Comparison of ENCODE assay signal across 13 cellular contexts in the genomic region with DNA sequence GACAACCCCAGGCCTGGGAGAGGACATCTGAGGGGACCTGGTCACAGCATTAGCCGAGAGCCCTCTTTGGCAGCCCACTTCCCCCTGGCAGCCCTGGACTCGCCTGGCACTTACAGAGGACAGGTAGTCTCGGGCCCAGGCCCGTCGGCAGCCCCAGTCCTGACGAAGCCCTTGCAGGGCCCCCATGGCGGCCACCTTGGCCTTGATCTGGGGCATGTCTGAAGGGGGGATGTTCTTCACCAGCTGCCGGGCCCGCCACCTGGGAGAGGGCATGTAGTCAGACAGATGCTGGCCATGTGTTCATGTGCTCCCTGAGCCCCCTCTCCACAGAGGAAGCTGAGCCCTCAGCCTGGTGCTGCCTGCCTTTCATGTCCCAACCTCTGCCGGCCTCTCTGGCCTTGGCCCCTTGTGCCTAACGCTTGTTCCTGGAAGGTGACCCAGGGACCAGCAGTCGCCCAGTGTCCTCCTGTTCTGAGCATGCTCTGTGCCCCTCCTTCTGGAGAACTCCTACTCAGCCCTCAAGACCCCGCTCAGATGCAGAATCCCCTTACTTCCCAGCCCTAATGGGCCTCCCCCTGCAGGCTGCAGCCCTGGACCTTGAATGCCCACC. TPM values are rescaled to one million over a fixed set of nuclear protein-coding genes. Genes with fewer than 3 reads are reported as not detected.
DNase-seq lines count a peak whose midpoint lies in the region; ATAC-seq, FAIRE-seq and TF ChIP-seq lines count a peak whose summit lies in the region.
"Had no signal": no experiment of that assay in that cellular context is flagged by ENCODE, and none has a peak within 500 bp of the region (broad histone marks: within the 10 kb centered on the region; RNA-seq: fewer than 3 reads in every experiment).

No MANE protein-coding gene starts in this region.

- no peak overlapping the region for H3K4me3 ChIP-seq in kidney (ENCODE audit: low read length in 2 of 2)
- no peak overlapping the region for H3K4me3 ChIP-seq in pancreas
- H3K4me3 ChIP-seq in mucosa of descending colon, result no peak overlapping the region
- H3K4me3 ChIP-seq: uterus had no signal

- no peak overlapping the region for H3K27ac Mint-ChIP-seq in type B pancreatic cell
- H3K27ac Mint-ChIP-seq: activated B cell treated with CpG ODN at 0.5 μM for 24 hours had no signal

- DNase-seq in left cardiac atrium (peak; percentile 20), Right ventricle myocardium superior (no peak), kidney (peak; percentile 67), type B pancreatic cell (ENCODE audit: extremely low spot score, unreplicated experiment) (peak; percentile 68), pancreas (no peak), mucosa of descending colon (no peak)
- DNase-seq: activated B cell treated with CpG ODN at 0.5 μM for 24 hours; NCI-H1930; PC-3; stimulated activated naive CD4-positive, alpha-beta T cell treated with Interleukin-2 at 50 U/mL for 16 hours; uterus had no signal

- H3K27me3 ChIP-seq in pancreas, result peaks cover 0 to 5% (median 0%) of the 10 kb centered on the region in 4 donors

- no peak overlapping the region for H3K4me3 Mint-ChIP-seq in type B pancreatic cell
- H3K4me3 Mint-ChIP-seq: activated B cell treated with CpG ODN at 0.5 μM for 24 hours had no signal

- 88 to 97% methylated on average over 8 to 13 of the region's 13 CpGs for WGBS in pancreas, 2 donors

- H3K27ac ChIP-seq in VCaP (no peak overlapping the region), kidney (ENCODE audit: low read depth in 2 of 2, low read length in 2 of 2) (no peak overlapping the region), pancreas (no peak overlapping the region)
- H3K27ac ChIP-seq: uterus had no signal

- no peak overlapping the region for H3K9ac ChIP-seq in kidney (ENCODE audit: low read length in 2 of 2)

- H3K4me1 ChIP-seq in kidney (ENCODE audit: control insufficient read depth in 1 of 2, insufficient read depth in 1 of 2, low read depth in 1 of 2, low read length in 2 of 2) (peaks cover 0 to 4% of the 10 kb centered on the region in 2 donors), pancreas (peaks cover 0 to 6% (median 0%) of the 10 kb centered on the region in 3 donors), mucosa of descending colon (ENCODE audit: low read depth) (peaks cover 12% of the 10 kb centered on the region)

- H3K36me3 ChIP-seq in kidney (ENCODE audit: control insufficient read depth in 1 of 2, insufficient read depth in 2 of 2, low read length in 2 of 2), result no peaks in the 10 kb centered on the region
- H3K36me3 ChIP-seq in pancreas, result no peaks in the 10 kb centered on the region
- H3K36me3 ChIP-seq in mucosa of descending colon (ENCODE audit: low read depth), result no peaks in the 10 kb centered on the region
- H3K36me3 ChIP-seq: uterus had no signal

- no peaks in the 10 kb centered on the region for H3K4me1 Mint-ChIP-seq in type B pancreatic cell (ENCODE audit: unreplicated experiment)

- no peak for FAIRE-seq in kidney (lab: Jason Lieb, UNC)
- no peak for FAIRE-seq in pancreas (lab: Jason Lieb, UNC)

- no peaks in the 10 kb centered on the region for H3K9me3 Mint-ChIP-seq in type B pancreatic cell
- H3K9me3 Mint-ChIP-seq: activated B cell treated with CpG ODN at 0.5 μM for 24 hours had no signal

- ATAC-seq in left cardiac atrium (no peak), Right ventricle myocardium superior (ENCODE audit: poor library complexity) (no peak), pancreas (no peak), mucosa of descending colon (no peak), HG02852 (IDR thresholded peaks at IDR 0.05; ENCODE audit: unreplicated experiment) (no peak)

- TF ChIP-seq CTCF in VCaP (conservative IDR thresholded peaks at IDR 0.05) (0 out of 2 replicates have a peak, but pooled peaks have one; percentile 11), kidney (IDR thresholded peaks at IDR 0.05; ENCODE audit: borderline replicate concordance, extremely low read depth, insufficient read depth) (no peak), type B pancreatic cell (conservative IDR thresholded peaks at IDR 0.05) (no peak), pancreas (IDR thresholded peaks at IDR 0.05) (no peak), mucosa of descending colon (IDR thresholded peaks at IDR 0.05) (no peak)

- H3K9me3 ChIP-seq in kidney (ENCODE audit: control insufficient read depth in 1 of 2, low read length in 2 of 2) (no peaks in the 10 kb centered on the region), pancreas (no peaks in the 10 kb centered on the region), mucosa of descending colon (no peaks in the 10 kb centered on the region)
- H3K9me3 ChIP-seq: uterus had no signal

- H3K36me3 Mint-ChIP-seq in type B pancreatic cell, result no peaks in the 10 kb centered on the region

- peaks cover 11% of the 10 kb centered on the region for H3K27me3 Mint-ChIP-seq in type B pancreatic cell
- H3K27me3 Mint-ChIP-seq: activated B cell treated with CpG ODN at 0.5 μM for 24 hours had no signal

- intact Hi-C loops in left cardiac atrium (cut with DNase I) (no loop called here), Right ventricle myocardium superior (cut with DNase I) (loop anchor here (5.0 kb wide), 1 partner anchor 157 kb away; no protein-coding TSS in a partner anchor), kidney (cut with DNase I) (no loop called here), pancreas (cut with DNase I) (no loop called here), mucosa of descending colon (cut with DNase I, micrococcal nuclease) (no loop called here)

RNA-seq across cellular contexts. Expression of a gene that starts 13.9 kb away (rescaled TPM):
- 1 to 10 TPM; 3.1 to 3.5 TPM for total RNA-seq in left cardiac atrium
- 0.97 TPM for total RNA-seq in Right ventricle myocardium superior
- 14.3 TPM for total RNA-seq in kidney
- 0.60 TPM for polyA plus RNA-seq in kidney (ENCODE audit: insufficient read depth, low read depth, low replicate concordance)
- 0.52 and 0.53 TPM in 2 replicates for total RNA-seq in type B pancreatic cell (ENCODE audit: low replicate concordance)
- total RNA-seq in pancreas, result 1 to 10 TPM in 4 of 6 donors, under 1 TPM in 2; 0.28 to 3.1 (median 1.1) TPM
- 1 to 10 TPM; 1.1 to 1.5 TPM for polyA plus RNA-seq in pancreas
- total RNA-seq in mucosa of descending colon, result 1 to 10 TPM; 3.8 to 6.9 (median 3.9) TPM

RNA-seq across cellular contexts. Expression of a gene that starts 35.1 kb away (rescaled TPM):
- total RNA-seq in left cardiac atrium (10 to 100 TPM; 33.5 to 36.5 TPM), Right ventricle myocardium superior (30.3 TPM), kidney (35.0 TPM), type B pancreatic cell (ENCODE audit: low replicate concordance) (29.8 and 33.8 TPM in 2 replicates), pancreas (10 to 100 TPM; 13.4 to 19.5 (median 14.8) TPM), mucosa of descending colon (10 to 100 TPM; 33.4 to 43.8 (median 35.8) TPM)
- polyA plus RNA-seq in kidney (ENCODE audit: insufficient read depth, low read depth, low replicate concordance) (37.8 TPM), pancreas (10 to 100 TPM; 33.5 to 33.7 TPM)

Comparison
In these comparisons a context has a peak if more than half of its experiments do, and no peak if none do; other contexts are left out.
1. DNase-seq: peak in left cardiac atrium (single experiment), kidney (single experiment) and type B pancreatic cell (single experiment); none in Right ventricle myocardium superior (single experiment), pancreas (0 of 6) and mucosa of descending colon (0 of 3).